Comparison of ENCODE assay signal across 23 cellular contexts in the genomic region with DNA sequence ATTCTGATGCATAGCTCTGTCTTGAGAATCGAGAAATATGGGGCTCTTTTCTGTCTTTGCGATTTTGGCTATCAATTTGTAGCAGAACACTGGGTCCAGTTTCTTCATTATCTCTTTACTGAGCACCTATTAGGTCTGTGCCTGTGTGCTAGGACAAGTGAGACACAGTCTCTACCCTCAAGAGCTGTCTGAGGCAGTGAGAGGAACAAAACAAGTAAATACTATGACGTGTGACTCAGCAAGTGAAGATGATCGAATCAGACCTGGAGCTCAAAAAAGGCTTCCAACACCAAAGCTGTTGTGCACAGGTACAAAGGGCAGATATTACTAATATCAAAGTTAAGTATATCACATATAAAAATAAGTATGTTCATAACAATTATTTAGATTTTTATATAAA.
"Had no signal": no experiment of that assay in that cellular context is flagged by ENCODE, and none has a peak within 500 bp of the region (broad histone marks: within the 10 kb centered on the region; RNA-seq: fewer than 3 reads in every experiment).

No MANE protein-coding gene starts in this region.

- H3K27me3 Mint-ChIP-seq: type B pancreatic cell had no signal

- H3K36me3 ChIP-seq: esophagus squamous epithelium, heart left ventricle had no signal

- H3K4me1 Mint-ChIP-seq: activated CD8-positive, alpha-beta memory T cell treated with anti-CD3 and anti-CD28 coated beads, Interleukin-2, amount 10 ng/mL, durations not matched to agents 7 days and 5 days; natural killer cell; T-helper 17 cell had no signal

- DNase-seq: activated CD4-positive, alpha-beta T cell treated with anti-CD3 and anti-CD28 coated beads, Interleukin-2, amount 50 U/mL, for 48 hours; activated CD4-positive, CD25-positive, alpha-beta regulatory T cell treated with anti-CD3 and anti-CD28 coated beads, Interleukin-2, amount 50 U/mL, for 72 hours; activated CD8-positive, alpha-beta memory T cell treated with anti-CD3 and anti-CD28 coated beads, Interleukin-2, amount 10 ng/mL, durations not matched to agents 7 days and 5 days; activated effector memory CD4-positive, alpha-beta T cell treated with anti-CD3 and anti-CD28 coated beads, Interleukin-2, amount 50 U/mL, for 16 hours; activated T-cell treated with anti-CD3 and anti-CD28 coated beads, Interleukin-2, amount 50 U/mL, for 4 hours; amniotic stem cell; dorsolateral prefrontal cortex; esophagus squamous epithelium; foreskin fibroblast; heart left ventricle; natural killer cell; psoas muscle; right lobe of liver; stimulated activated CD4-positive, alpha-beta T cell treated with anti-CD3 and anti-CD28 coated beads, Interleukin-12 subunit alpha, Interleukin-12 subunit beta, amount 100 ng/mL, for 4 hours; stimulated activated naive CD4-positive, alpha-beta T cell; substantia nigra; T-helper 17 cell had no signal

- H3K4me3 Mint-ChIP-seq: activated CD8-positive, alpha-beta memory T cell treated with anti-CD3 and anti-CD28 coated beads, Interleukin-2, amount 10 ng/mL, durations not matched to agents 7 days and 5 days; activated T-cell treated with anti-CD3 and anti-CD28 coated beads, Interleukin-2, amount 50 U/mL, for 4 hours; brain; natural killer cell; T-helper 17 cell; type B pancreatic cell had no signal

- FAIRE-seq: islet of Langerhans, TTC549 had no signal

- H3K9me3 Mint-ChIP-seq: activated naive CD4-positive, alpha-beta T cell treated with anti-CD3 and anti-CD28 coated beads, Interleukin-2, amount 50 U/mL, for 72 hours; activated T-cell treated with anti-CD3 and anti-CD28 coated beads, Interleukin-2, amount 50 U/mL, for 4 hours had no signal

- H3K27ac ChIP-seq: dorsolateral prefrontal cortex, psoas muscle had no signal

- H3K27me3 ChIP-seq: dorsolateral prefrontal cortex, esophagus squamous epithelium, heart left ventricle, right lobe of liver had no signal

- H3K27ac Mint-ChIP-seq: activated CD8-positive, alpha-beta memory T cell treated with anti-CD3 and anti-CD28 coated beads, Interleukin-2, amount 10 ng/mL, durations not matched to agents 7 days and 5 days; activated naive CD4-positive, alpha-beta T cell treated with anti-CD3 and anti-CD28 coated beads, Interleukin-2, amount 50 U/mL, for 72 hours; natural killer cell; T-helper 17 cell had no signal

- H3K4me3 ChIP-seq: dorsolateral prefrontal cortex, esophagus squamous epithelium, heart left ventricle, psoas muscle, right lobe of liver had no signal

- H3K36me3 Mint-ChIP-seq: activated CD8-positive, alpha-beta memory T cell treated with anti-CD3 and anti-CD28 coated beads, Interleukin-2, amount 10 ng/mL, durations not matched to agents 7 days and 5 days; activated naive CD4-positive, alpha-beta T cell treated with anti-CD3 and anti-CD28 coated beads, Interleukin-2, amount 50 U/mL, for 72 hours; brain; natural killer cell; type B pancreatic cell had no signal

- ATAC-seq: activated CD8-positive, alpha-beta memory T cell treated with anti-CD3 and anti-CD28 coated beads, Interleukin-2, amount 10 ng/mL, durations not matched to agents 7 days and 5 days; activated naive CD4-positive, alpha-beta T cell treated with anti-CD3 and anti-CD28 coated beads, Interleukin-2, amount 50 U/mL, for 72 hours; activated T-cell treated with anti-CD3 and anti-CD28 coated beads, Interleukin-2, amount 50 U/mL, for 4 hours; heart left ventricle; left lobe of liver; natural killer cell; psoas muscle; right lobe of liver; T-helper 17 cell had no signal

- H3K9me3 ChIP-seq: esophagus squamous epithelium, psoas muscle, right lobe of liver had no signal
